Comparison of ENCODE assay signal across 25 cellular contexts in the genomic region with DNA sequence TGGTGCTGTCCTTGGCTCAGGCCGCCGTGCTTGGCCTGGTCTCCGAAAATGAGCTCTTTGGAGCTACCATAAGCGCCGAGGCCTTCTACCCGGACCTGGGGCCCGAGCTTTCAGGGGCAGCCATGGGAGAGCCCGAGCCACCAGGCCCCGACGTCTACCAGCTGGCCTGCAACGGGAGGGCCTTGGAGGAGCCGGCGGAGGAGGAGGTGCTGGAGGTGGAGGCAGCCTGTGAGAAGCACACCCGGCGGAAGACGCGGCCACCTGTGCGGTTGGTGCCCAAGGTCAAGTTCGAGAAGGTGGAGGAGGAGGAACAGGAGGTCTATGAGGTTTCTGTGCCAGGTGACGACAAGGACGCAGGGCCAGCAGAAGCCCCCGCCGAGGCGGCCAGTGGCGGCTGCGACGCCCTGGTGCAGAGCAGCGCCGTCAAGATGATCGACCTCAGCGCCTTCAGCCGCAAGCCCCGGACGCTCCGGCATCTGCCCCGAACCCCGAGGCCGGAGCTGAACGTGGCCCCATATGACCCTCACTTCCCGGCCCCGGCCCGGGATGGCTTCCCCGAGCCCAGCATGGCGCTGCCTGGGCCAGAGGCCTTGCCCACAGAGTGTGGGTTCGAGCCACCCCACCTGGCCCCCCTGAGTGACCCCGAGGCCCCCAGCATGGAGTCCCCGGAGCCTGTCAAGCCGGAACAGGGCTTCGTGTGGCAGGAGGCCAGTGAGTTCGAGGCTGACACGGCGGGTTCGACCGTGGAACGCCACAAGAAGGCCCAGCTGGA. TPM values are rescaled to one million over a fixed set of nuclear protein-coding genes. Genes with fewer than 3 reads are reported as not detected.
DNase-seq lines count a peak whose midpoint lies in the region; ATAC-seq, FAIRE-seq and TF ChIP-seq lines count a peak whose summit lies in the region.
"Had no signal": no experiment of that assay in that cellular context is flagged by ENCODE, and none has a peak within 500 bp of the region (broad histone marks: within the 10 kb centered on the region; RNA-seq: fewer than 3 reads in every experiment).

No MANE protein-coding gene starts in this region.

- no peak for TF ChIP-seq POLR2A in HepG2 (IDR thresholded peaks at IDR 0.05; ENCODE audit: insufficient read depth in 1 of 2, low read depth in 2 of 2, low read length in 2 of 2)
- no peak for TF ChIP-seq POLR2A in right lobe of liver (IDR thresholded peaks at IDR 0.05)
- TF ChIP-seq POLR2A in vagina (IDR thresholded peaks at IDR 0.05): no peak

- no peak for DNase-seq in HepG2 (ENCODE audit: low spot score)
- DNase-seq in right lobe of liver: no peak
- peak; percentile 75 for DNase-seq in posterior vena cava (ENCODE audit: low spot score)
- DNase-seq in upper lobe of right lung: peak; percentile 64
- no peak for DNase-seq in immature natural killer cell
- DNase-seq in vagina (ENCODE audit: extremely low spot score in 2 of 2): no peak
- DNase-seq: C1 segment of cervical spinal cord; DMS 273 treated with DMSO at 0.1 percent for 48 hours; DND-41; GM23248; HCEC 1CT; KBM-7; MV-4-11; NCI-H1417; NCI-H187; NCI-H2107; NCI-H510A; NCI-H748 treated with DMSO at 0.1 percent for 48 hours; NK-92 treated with Interleukin-12 subunit alpha and Interleukin-12 subunit beta, amount 100 ng/mL, for 24 hours; Peyer's patch; SHP77 had no signal

- no peak overlapping the region for H3K4me2 ChIP-seq in HepG2 (ENCODE audit: low read depth, low read length)
- H3K4me2 ChIP-seq: A549 had no signal

- H3K9me3 Mint-ChIP-seq in dendritic cell treated with granulocyte-macrophage colony-stimulating factor and Interleukin-4, amounts not matched to agents 40 ng/mL and 50 ng/mL, for 4 days: no peaks in the 10 kb centered on the region
- no peaks in the 10 kb centered on the region for H3K9me3 Mint-ChIP-seq in immature natural killer cell

- peaks cover 65% of the 10 kb centered on the region for H3K36me3 Mint-ChIP-seq in dendritic cell treated with granulocyte-macrophage colony-stimulating factor and Interleukin-4, amounts not matched to agents 40 ng/mL and 50 ng/mL, for 4 days (ENCODE audit: low read depth)
- H3K36me3 Mint-ChIP-seq in immature natural killer cell: peaks cover 0 to 6% (median 5%) of the 10 kb centered on the region in 3 donors

- ATAC-seq in HepG2 (no peak), right lobe of liver (no peak), upper lobe of right lung (no peak), GM21737 (IDR thresholded peaks at IDR 0.05; ENCODE audit: unreplicated experiment) (no peak)
- ATAC-seq: A549 had no signal

- TF ChIP-seq CTCF in HepG2 (CRISPR knock-in tag; IDR thresholded peaks at IDR 0.05) (no peak), right lobe of liver (IDR thresholded peaks at IDR 0.05) (no peak), upper lobe of right lung (IDR thresholded peaks at IDR 0.05) (no peak), vagina (IDR thresholded peaks at IDR 0.05) (no peak)

- H2AFZ ChIP-seq in HepG2 (ENCODE audit: low read length): no peak overlapping the region
- H2AFZ ChIP-seq: GM23248 had no signal

- intact Hi-C loops in HepG2 (cut with micrococcal nuclease; ENCODE audit: unreplicated experiment): no loop called here
- intact Hi-C loops in right lobe of liver (cut with DNase I): loop anchor here in 1 of 2 donors (10.0 kb wide), 1 partner anchor 163 kb away; no protein-coding TSS in a partner anchor
- intact Hi-C loops in dendritic cell treated with granulocyte-macrophage colony-stimulating factor and Interleukin-4, amounts not matched to agents 40 ng/mL and 50 ng/mL, for 4 days (cut with micrococcal nuclease): no loop called here
- intact Hi-C loops in posterior vena cava (cut with DNase I): loop anchor here (5.0 to 10.0 kb wide), 2 partner anchors 63 to 165 kb away; a partner anchor contains a TSS
- intact Hi-C loops in upper lobe of right lung (cut with DNase I): no loop called here
- intact Hi-C loops in vagina (cut with DNase I): loop anchor here (10.0 kb wide), 1 partner anchor 163 kb away; no protein-coding TSS in a partner anchor

- peaks cover 8 to 16% of the 10 kb centered on the region in 2 experiments; a peak in 4 of 5 replicates for H3K36me3 ChIP-seq in HepG2 (replicated peaks in 1 of 2; ENCODE audit: control insufficient read depth in 1 of 2, insufficient read depth in 2 of 2, low read length in 2 of 2)
- H3K36me3 ChIP-seq in right lobe of liver: peaks cover 0 to 4% (median 0%) of the 10 kb centered on the region in 4 donors
- H3K36me3 ChIP-seq in upper lobe of right lung: peaks cover 18% of the 10 kb centered on the region
- H3K36me3 ChIP-seq in vagina: peaks cover 2 to 10% of the 10 kb centered on the region in 2 donors

- H3K4me3 ChIP-seq in HepG2 (replicated peaks in 1 of 3; ENCODE audit: insufficient read depth in 1 of 3, low read depth in 2 of 3, low read length in 3 of 3): no peak overlapping the region
- no peak overlapping the region for H3K4me3 ChIP-seq in right lobe of liver
- no peak overlapping the region for H3K4me3 ChIP-seq in upper lobe of right lung
- no peak overlapping the region for H3K4me3 ChIP-seq in vagina
- H3K4me3 ChIP-seq: A549, GM23248, Peyer's patch, SK-N-MC had no signal

- POLR2A ChIA-PET in HepG2 (lab: Yijun Ruan, JAX): no interaction called here

- peaks cover 78% of the 10 kb centered on the region for H3K4me1 Mint-ChIP-seq in dendritic cell treated with granulocyte-macrophage colony-stimulating factor and Interleukin-4, amounts not matched to agents 40 ng/mL and 50 ng/mL, for 4 days (ENCODE audit: low read depth)
- peaks cover 13 to 16% of the 10 kb centered on the region in 2 donors for H3K4me1 Mint-ChIP-seq in immature natural killer cell

- H3K4me1 ChIP-seq in HepG2 (ENCODE audit: insufficient read depth, low read length) (peaks cover 5% of the 10 kb centered on the region), right lobe of liver (peaks cover 0 to 14% (median 0%) of the 10 kb centered on the region in 4 donors), upper lobe of right lung (peaks cover 55% of the 10 kb centered on the region), vagina (peaks cover 35% of the 10 kb centered on the region)
- H3K4me1 ChIP-seq: A549 had no signal

- CTCF ChIA-PET in HepG2 (lab: Yijun Ruan, JAX; ENCODE audit: low intra/inter-chr PET ratio, low total read pairs): no interaction called here

- no peak overlapping the region for H3K27ac ChIP-seq in HepG2 (ENCODE audit: extremely low read length, insufficient read depth, low read length)
- no peak overlapping the region for H3K27ac ChIP-seq in right lobe of liver
- no peak overlapping the region for H3K27ac ChIP-seq in upper lobe of right lung
- H3K27ac ChIP-seq in vagina: no peak overlapping the region
- H3K27ac ChIP-seq: A549, GM23248, Peyer's patch, SK-N-MC had no signal

- in situ Hi-C loops in HepG2 (cut with HindIII; ENCODE audit: extremely low pct_ligation_motif_present, low pct_unique_long_range_greater_than_20kb): no loop called here

- peak overlapping the region; percentile 80 for H3K27ac Mint-ChIP-seq in dendritic cell treated with granulocyte-macrophage colony-stimulating factor and Interleukin-4, amounts not matched to agents 40 ng/mL and 50 ng/mL, for 4 days
- H3K27ac Mint-ChIP-seq in immature natural killer cell: no peak overlapping the region

- BruUV-seq in HepG2 (replicated peaks; lab: Mats Ljungman, UMichigan): TSS peak; percentile 39

- no peaks in the 10 kb centered on the region for H3K9me3 ChIP-seq in HepG2 (ENCODE audit: low read length)
- H3K9me3 ChIP-seq in right lobe of liver: no peaks in the 10 kb centered on the region
- H3K9me3 ChIP-seq in upper lobe of right lung: no peaks in the 10 kb centered on the region
- no peaks in the 10 kb centered on the region for H3K9me3 ChIP-seq in vagina
- H3K9me3 ChIP-seq: A549, Peyer's patch had no signal

- 97% methylated on average over 34 of the region's 55 CpGs for WGBS in HepG2 (ENCODE audit: low lambda C conversion rate)
- WGBS in right lobe of liver (ENCODE audit: insufficient coverage, low coverage, low lambda C conversion rate, missing lambda C conversion rate): 92% methylated on average over 5 of the region's 55 CpGs

- H4K20me1 ChIP-seq in HepG2 (ENCODE audit: insufficient read depth, low read length): no peaks in the 10 kb centered on the region

- no peak overlapping the region for H3K9ac ChIP-seq in HepG2 (ENCODE audit: insufficient read depth, low read depth, low read length)
- H3K9ac ChIP-seq: GM23248 had no signal

- H3K27me3 ChIP-seq in HepG2 (ENCODE audit: control insufficient read depth in 1 of 2, insufficient read depth in 2 of 2, low read length in 2 of 2) (no peaks in the 10 kb centered on the region), right lobe of liver (no peaks in the 10 kb centered on the region), upper lobe of right lung (no peaks in the 10 kb centered on the region), vagina (no peaks in the 10 kb centered on the region)
- H3K27me3 ChIP-seq: Peyer's patch had no signal

- no peak for TF ChIP-seq EP300 in HepG2 (IDR thresholded peaks at IDR 0.05; ENCODE audit: low read depth in 2 of 2, low read length in 2 of 2)
- no peak for TF ChIP-seq EP300 in HepG2 (CRISPR knock-in tag; IDR thresholded peaks at IDR 0.05; ENCODE audit: borderline replicate concordance)

- FAIRE-seq in HepG2 (lab: Jason Lieb, UNC): no peak
- FAIRE-seq: A549 had no signal

- no peaks in the 10 kb centered on the region for H3K27me3 Mint-ChIP-seq in dendritic cell treated with granulocyte-macrophage colony-stimulating factor and Interleukin-4, amounts not matched to agents 40 ng/mL and 50 ng/mL, for 4 days
- H3K27me3 Mint-ChIP-seq in immature natural killer cell (ENCODE audit: low read depth in 3 of 3): no peaks in the 10 kb centered on the region

- no peaks in the 10 kb centered on the region for H3K79me2 ChIP-seq in HepG2 (ENCODE audit: insufficient read depth, low read length)

- no peak overlapping the region for H3K4me3 Mint-ChIP-seq in dendritic cell treated with granulocyte-macrophage colony-stimulating factor and Interleukin-4, amounts not matched to agents 40 ng/mL and 50 ng/mL, for 4 days
- no peak overlapping the region for H3K4me3 Mint-ChIP-seq in immature natural killer cell

- no peak for TF ChIP-seq RAD21 in HepG2 (CRISPR knock-in tag; IDR thresholded peaks at IDR 0.05)

RNA-seq across cellular contexts. Expression of a gene that starts 34.9 kb away (rescaled TPM):
- total RNA-seq in HepG2 (2016; rRNA removed; fragmentation: Illumina TruSeq; extraction: Trizol) (120 and 121 TPM in 2 replicates), right lobe of liver (100 to 1,000 TPM; 115 to 371 (median 261) TPM), posterior vena cava (100 to 1,000 TPM in 1 of 2 donors, 10 to 100 TPM in 1; 68.7 to 103 TPM), upper lobe of right lung (43.1 TPM), vagina (39.3 TPM)
- 37.5 and 39.4 TPM in 2 replicates for total RNA-seq in HepG2 (2016; cell fraction: cytosol; rRNA removed; fragmentation: Illumina TruSeq; extraction: Trizol; ENCODE audit: low read depth)
- 108 and 124 TPM in 2 replicates for total RNA-seq in HepG2 (2016; cell fraction: insoluble cytoplasmic fraction; rRNA removed; fragmentation: Illumina TruSeq; extraction: Trizol)
- 87.3 and 98.2 TPM in 2 replicates for total RNA-seq in HepG2 (2016; cell fraction: membrane; rRNA removed; fragmentation: Illumina TruSeq; extraction: Trizol)
- total RNA-seq in HepG2 (2016; cell fraction: nucleus; rRNA removed; fragmentation: Illumina TruSeq; extraction: Trizol): 50.6 and 54.5 TPM in 2 replicates
- polyA plus RNA-seq in HepG2 (2011; rRNA removed) (132 and 145 TPM in 2 replicates), immature natural killer cell (100 to 1,000 TPM; 160 to 330 (median 218) TPM)
- polyA plus RNA-seq in HepG2 (2011; cell fraction: cytosol; rRNA removed): 85.2 and 137 TPM in 2 replicates
- polyA plus RNA-seq in HepG2 (2011; cell fraction: nucleus; rRNA removed): 62.9 and 78.0 TPM in 2 replicates
- 57.4 and 73.4 TPM in 2 replicates for polyA plus RNA-seq in HepG2 (2012)
- polyA plus RNA-seq in HepG2 (2016; cell fraction: cytosol; fragmentation: Illumina TruSeq; extraction: Trizol; ENCODE audit: low read depth): 63.2 and 73.9 TPM in 2 replicates
- 130 and 145 TPM in 2 replicates for polyA plus RNA-seq in HepG2 (2016; cell fraction: insoluble cytoplasmic fraction; fragmentation: Illumina TruSeq; extraction: Trizol; ENCODE audit: low read depth)
- 84.9 and 106 TPM in 2 replicates for polyA plus RNA-seq in HepG2 (2016; cell fraction: membrane; fragmentation: Illumina TruSeq; extraction: Trizol; ENCODE audit: low read depth)
- polyA plus RNA-seq in HepG2 (2016; cell fraction: nucleus; fragmentation: Illumina TruSeq; extraction: Trizol; ENCODE audit: insufficient read depth, low read depth): 97.9 and 110 TPM in 2 replicates
- 34.4 and 160 TPM in 2 replicates for polyA minus RNA-seq in HepG2 (2011; rRNA and poly(A)+ RNA removed; ENCODE audit: low replicate concordance)
- 67.1 and 76.1 TPM in 2 replicates for polyA minus RNA-seq in HepG2 (2011; cell fraction: cytosol; rRNA and poly(A)+ RNA removed)
- polyA minus RNA-seq in HepG2 (2011; cell fraction: nucleus; rRNA and poly(A)+ RNA removed): 14.7 and 18.4 TPM in 2 replicates

Comparison
In these comparisons a context has a peak if more than half of its experiments do, and no peak if none do; other contexts are left out.
1. DNase-seq: peak in posterior vena cava (single experiment) and upper lobe of right lung (single experiment); none in HepG2 (single experiment), right lobe of liver (0 of 3), immature natural killer cell (0 of 3) and vagina (0 of 2).
2. intact Hi-C loops: an anchor here in posterior vena cava (5.0 to 10.0 kb wide) and vagina (10.0 kb wide); none called in HepG2, dendritic cell treated with granulocyte-macrophage colony-stimulating factor and Interleukin-4, amounts not matched to agents 40 ng/mL and 50 ng/mL, for 4 days and upper lobe of right lung.